ENCODE assay signal across 14 cellular contexts in genomic region chr17:13643196-13643595, GRCh38.
"Had no signal": no experiment of that assay in that cellular context is flagged by ENCODE, and none has a peak within 500 bp of the region (broad histone marks: within the 10 kb centered on the region; RNA-seq: fewer than 3 reads in every experiment).

No MANE protein-coding gene starts in this region.

- H3K36me3 ChIP-seq: heart left ventricle, ovary had no signal

- H3K9me3 Mint-ChIP-seq: naive thymus-derived CD4-positive, alpha-beta T cell; type B pancreatic cell had no signal

- DNase-seq: effector CD4-positive, alpha-beta T cell; foreskin melanocyte; heart left ventricle; hippocampal formation; kidney glomerular epithelial cell; naive thymus-derived CD4-positive, alpha-beta T cell; nephron progenitor cell; nucleus accumbens; ovary; right cardiac atrium; small intestine; stimulated activated CD4-positive, alpha-beta T cell treated with anti-CD3 and anti-CD28 coated beads, Interleukin-2, amount 100 ng/mL, for 48 hours; stimulated activated naive CD4-positive, alpha-beta T cell treated with Interleukin-2 at 50 U/mL for 16 hours had no signal

- H3K4me3 ChIP-seq: heart left ventricle, ovary had no signal

- H3K4me1 Mint-ChIP-seq: naive thymus-derived CD4-positive, alpha-beta T cell had no signal

- H3K27ac Mint-ChIP-seq: naive thymus-derived CD4-positive, alpha-beta T cell; nephron progenitor cell; type B pancreatic cell had no signal

- H3K27me3 ChIP-seq: heart left ventricle, ovary had no signal

- H3K4me3 Mint-ChIP-seq: naive thymus-derived CD4-positive, alpha-beta T cell; nephron progenitor cell; type B pancreatic cell had no signal

- ATAC-seq: heart left ventricle; naive thymus-derived CD4-positive, alpha-beta T cell; right cardiac atrium had no signal

- H3K9me3 ChIP-seq: heart left ventricle, ovary had no signal

- H3K27ac ChIP-seq: ovary had no signal

- H3K36me3 Mint-ChIP-seq: naive thymus-derived CD4-positive, alpha-beta T cell; type B pancreatic cell had no signal
